ENCODE assay signal across 1 cellular context in genomic region chr16:399278-400019, GRCh38.
TF ChIP-seq lines count a peak whose summit lies in the region.

No MANE protein-coding gene starts in this region.

TF ChIP-seq in HepG2, 621 proteins besides CTCF, POLR2A, EP300 and RAD21:
- peak; percentile 45 for TF ChIP-seq AGO2 (optimal IDR thresholded peaks at IDR 0.05; ENCODE audit: low read depth, low read length)
- TF ChIP-seq ZNF788 (CRISPR knock-in tag; IDR thresholded peaks at IDR 0.05; ENCODE audit: borderline replicate concordance): 0 out of 2 replicates have a peak, but pooled peaks have one; percentile 28
- TF ChIP-seq, protein P1, sequence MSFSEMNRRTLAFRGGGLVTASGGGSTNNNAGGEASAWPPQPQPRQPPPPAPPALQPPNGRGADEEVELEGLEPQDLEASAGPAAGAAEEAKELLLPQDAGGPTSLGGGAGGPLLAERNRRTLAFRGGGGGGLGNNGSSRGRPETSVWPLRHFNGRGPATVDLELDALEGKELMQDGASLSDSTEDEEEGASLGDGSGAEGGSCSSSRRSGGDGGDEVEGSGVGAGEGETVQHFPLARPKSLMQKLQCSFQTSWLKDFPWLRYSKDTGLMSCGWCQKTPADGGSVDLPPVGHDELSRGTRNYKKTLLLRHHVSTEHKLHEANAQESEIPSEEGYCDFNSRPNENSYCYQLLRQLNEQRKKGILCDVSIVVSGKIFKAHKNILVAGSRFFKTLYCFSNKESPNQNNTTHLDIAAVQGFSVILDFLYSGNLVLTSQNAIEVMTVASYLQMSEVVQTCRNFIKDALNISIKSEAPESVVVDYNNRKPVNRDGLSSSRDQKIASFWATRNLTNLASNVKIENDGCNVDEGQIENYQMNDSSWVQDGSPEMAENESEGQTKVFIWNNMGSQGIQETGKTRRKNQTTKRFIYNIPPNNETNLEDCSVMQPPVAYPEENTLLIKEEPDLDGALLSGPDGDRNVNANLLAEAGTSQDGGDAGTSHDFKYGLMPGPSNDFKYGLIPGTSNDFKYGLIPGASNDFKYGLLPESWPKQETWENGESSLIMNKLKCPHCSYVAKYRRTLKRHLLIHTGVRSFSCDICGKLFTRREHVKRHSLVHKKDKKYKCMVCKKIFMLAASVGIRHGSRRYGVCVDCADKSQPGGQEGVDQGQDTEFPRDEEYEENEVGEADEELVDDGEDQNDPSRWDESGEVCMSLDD (CRISPR knock-in tag; IDR thresholded peaks at IDR 0.05; ENCODE audit: borderline replicate concordance): no peak
